8 cellular contexts compared by ENCODE assay signal in genomic region chr3:32502089-32502943, GRCh38. TPM values are rescaled to one million over a fixed set of nuclear protein-coding genes. Genes with fewer than 3 reads are reported as not detected.
DNase-seq lines count a peak whose midpoint lies in the region; ATAC-seq and TF ChIP-seq lines count a peak whose summit lies in the region.

Gene CMTM6, minus strand, starts transcription at chr3:32502852. Its CDS starts 107 bp downstream, at chr3:32502745.

- DNase-seq in DMS79 treated with DMSO at 0.1 percent for 48 hours (lab: John Stamatoyannopoulos, UW) (peak; percentile 24), HuH-7.5 (ENCODE audit: low spot score) (peak; percentile 97), SHP77 treated with DMSO at 0.1 percent for 48 hours (lab: John Stamatoyannopoulos, UW) (peak; percentile 27), activated gamma-delta T cell (lab: John Stamatoyannopoulos, UW) (peak; percentile 62), fibroblast of villous mesenchyme (ENCODE audit: low read depth) (peak; percentile 86), neural crest cell (ENCODE audit: low read depth, low spot score) (peak; percentile 60)
- peak; percentile 69 to 78 for DNase-seq in stimulated activated naive CD8-positive, alpha-beta T cell treated with anti-CD3 and anti-CD28 coated beads, Interleukin-15, amount 100 ng/mL, for 72 hours

- peak within 1 kb of the TSS; percentile 98 for H3K4me3 Mint-ChIP-seq in neural crest cell
- peak within 1 kb of the TSS; percentile 97 to 98 for H3K4me3 Mint-ChIP-seq in stimulated activated naive CD8-positive, alpha-beta T cell treated with anti-CD3 and anti-CD28 coated beads, Interleukin-15, amount 100 ng/mL, for 72 hours

- peak within 1 kb of the TSS; percentile 88 for H3K4me3 ChIP-seq in fibroblast of villous mesenchyme (ENCODE audit: low read depth, low read length)

- H3K36me3 Mint-ChIP-seq in neural crest cell (ENCODE audit: low read depth), result no peaks in the 10 kb centered on the region

- peak within 1 kb of the TSS; percentile 95 for H3K27ac Mint-ChIP-seq in neural crest cell (ENCODE audit: unreplicated experiment)
- H3K27ac Mint-ChIP-seq in stimulated activated naive CD8-positive, alpha-beta T cell treated with anti-CD3 and anti-CD28 coated beads, Interleukin-15, amount 100 ng/mL, for 72 hours, result peak within 1 kb of the TSS; percentile 95 to 96

- H3K4me1 Mint-ChIP-seq in neural crest cell, result peaks cover 36% of the 10 kb centered on the region
- peaks cover 37% of the 10 kb centered on the region for H3K4me1 Mint-ChIP-seq in stimulated activated naive CD8-positive, alpha-beta T cell treated with anti-CD3 and anti-CD28 coated beads, Interleukin-15, amount 100 ng/mL, for 72 hours

- ATAC-seq in GM21526 (IDR thresholded peaks at IDR 0.05; ENCODE audit: low FRiP score, unreplicated experiment), result peak; percentile 58
- peak; percentile 88 for ATAC-seq in stimulated activated naive CD8-positive, alpha-beta T cell treated with anti-CD3 and anti-CD28 coated beads, Interleukin-15, amount 100 ng/mL, for 72 hours

- H3K9me3 Mint-ChIP-seq in neural crest cell, result no peaks in the 10 kb centered on the region
- no peaks in the 10 kb centered on the region for H3K9me3 Mint-ChIP-seq in stimulated activated naive CD8-positive, alpha-beta T cell treated with anti-CD3 and anti-CD28 coated beads, Interleukin-15, amount 100 ng/mL, for 72 hours

- H3K27me3 Mint-ChIP-seq in neural crest cell (ENCODE audit: low read depth), result no peaks in the 10 kb centered on the region
- no peaks in the 10 kb centered on the region for H3K27me3 Mint-ChIP-seq in stimulated activated naive CD8-positive, alpha-beta T cell treated with anti-CD3 and anti-CD28 coated beads, Interleukin-15, amount 100 ng/mL, for 72 hours

- TF ChIP-seq CTCF in fibroblast of villous mesenchyme (IDR thresholded peaks at IDR 0.05; ENCODE audit: insufficient read depth, low read depth, low read length) (no peak), neural crest cell (conservative IDR thresholded peaks at IDR 0.05) (no peak)

RNA-seq across cellular contexts. Expression of gene CMTM6, which starts in this region (rescaled TPM):
- total RNA-seq in fibroblast of villous mesenchyme (72.8 and 119 TPM in 2 replicates), neural crest cell (32.6 and 33.7 TPM in 2 replicates)

Comparison
In these comparisons a context has a peak if more than half of its experiments do, and no peak if none do; other contexts are left out.
1. Peak in every context shown above with its lines: DNase-seq, ATAC-seq and H3K4me3 ChIP-seq.
2. DNase-seq: peak in every context shown above with its lines; median percentile 97 in HuH-7.5; 86 in fibroblast of villous mesenchyme; 74 in stimulated activated naive CD8-positive, alpha-beta T cell treated with anti-CD3 and anti-CD28 coated beads, Interleukin-15, amount 100 ng/mL, for 72 hours; 62 in activated gamma-delta T cell; 60 in neural crest cell; 27 in SHP77 treated with DMSO at 0.1 percent for 48 hours; 24 in DMS79 treated with DMSO at 0.1 percent for 48 hours.